Comparison of ENCODE assay signal across 8 cellular contexts in genomic region chr14:94769413-94770250, GRCh38. TPM values are rescaled to one million over a fixed set of nuclear protein-coding genes. Genes with fewer than 3 reads are reported as not detected.
DNase-seq lines count a peak whose midpoint lies in the region; ATAC-seq, FAIRE-seq and TF ChIP-seq lines count a peak whose summit lies in the region.

TSS of gene GSC (minus strand) at chr14:94770113. CDS start at chr14:94770015, 98 bp downstream.

- intact Hi-C loops in CD14-positive monocyte (cut with micrococcal nuclease): no loop called here

- DNase-seq in CD14-positive monocyte (ENCODE audit: low spot score) (no peak), MG63 (peak; percentile 57), astrocyte (ENCODE audit: low read depth) (peak; percentile 15), iris pigment epithelial cell (ENCODE audit: low read depth) (peak; percentile 48), NCI-H1436 treated with DMSO at 0.1 percent for 48 hours (lab: John Stamatoyannopoulos, UW) (no peak), C1 segment of cervical spinal cord (lab: John Stamatoyannopoulos, UW) (no peak)
- no peak for DNase-seq in stimulated activated naive B cell treated with anti-CD40 and anti-IgM and Interleukin-4, amounts not matched to agents 10 μg/mL and 1 μg/mL and 100 μg/mL, for 72 hours
- DNase-seq in stimulated activated naive CD4-positive, alpha-beta T cell (lab: John Stamatoyannopoulos, UW): no peak

- H3K4me1 ChIP-seq in astrocyte (ENCODE audit: insufficient read depth, low read length): peaks cover 5% of the 10 kb centered on the region

- H2AFZ ChIP-seq in astrocyte (ENCODE audit: low read depth, low read length): peak within 1 kb of the TSS; percentile 69

- H3K79me2 ChIP-seq in astrocyte (ENCODE audit: insufficient read depth, low read length): no peaks in the 10 kb centered on the region

- H3K9me3 Mint-ChIP-seq in CD14-positive monocyte (peaks cover 2 to 42% (median 29%) of the 10 kb centered on the region in 7 donors), astrocyte (ENCODE audit: unreplicated experiment) (peaks cover 19% of the 10 kb centered on the region)
- peaks cover 0 to 2% of the 10 kb centered on the region in 2 donors for H3K9me3 Mint-ChIP-seq in stimulated activated naive B cell treated with anti-CD40 and anti-IgM and Interleukin-4, amounts not matched to agents 10 μg/mL and 1 μg/mL and 100 μg/mL, for 72 hours

- peaks cover 3% of the 10 kb centered on the region for H4K20me1 ChIP-seq in astrocyte (ENCODE audit: insufficient read depth, low read length)

- H3K4me1 Mint-ChIP-seq in CD14-positive monocyte (peaks cover 24% of the 10 kb centered on the region), astrocyte (ENCODE audit: low read depth, unreplicated experiment) (no peaks in the 10 kb centered on the region)
- peaks cover 20 to 45% of the 10 kb centered on the region in 2 donors for H3K4me1 Mint-ChIP-seq in stimulated activated naive B cell treated with anti-CD40 and anti-IgM and Interleukin-4, amounts not matched to agents 10 μg/mL and 1 μg/mL and 100 μg/mL, for 72 hours

- H3K4me3 ChIP-seq in MG63 (peak within 1 kb of the TSS; percentile 48), astrocyte (ENCODE audit: insufficient read depth, low read depth, low read length) (peak within 1 kb of the TSS; percentile 37)

- no peaks in the 10 kb centered on the region for H3K9me3 ChIP-seq in MG63
- peaks cover 5% of the 10 kb centered on the region for H3K9me3 ChIP-seq in astrocyte (ENCODE audit: insufficient read depth, low read depth, low read length)

- H3K4me3 Mint-ChIP-seq in CD14-positive monocyte (peak within 1 kb of the TSS; percentile 89 to 97), astrocyte (ENCODE audit: unreplicated experiment) (peak within 1 kb of the TSS; percentile 73)
- H3K4me3 Mint-ChIP-seq in stimulated activated naive B cell treated with anti-CD40 and anti-IgM and Interleukin-4, amounts not matched to agents 10 μg/mL and 1 μg/mL and 100 μg/mL, for 72 hours: peak within 1 kb of the TSS; percentile 64 to 86

- no peak for TF ChIP-seq CTCF in CD14-positive monocyte (IDR thresholded peaks at IDR 0.05)
- TF ChIP-seq CTCF in astrocyte (IDR thresholded peaks at IDR 0.05; ENCODE audit: insufficient read depth, low read depth, low read length): no peak

- no peak for FAIRE-seq in astrocyte (lab: Jason Lieb, UNC)

- H3K27me3 Mint-ChIP-seq in CD14-positive monocyte (ENCODE audit: low read depth in 3 of 3): peaks cover 92 to 99% (median 95%) of the 10 kb centered on the region in 3 donors
- peaks cover 82% of the 10 kb centered on the region for H3K27me3 Mint-ChIP-seq in astrocyte (ENCODE audit: low read depth, unreplicated experiment)
- H3K27me3 Mint-ChIP-seq in stimulated activated naive B cell treated with anti-CD40 and anti-IgM and Interleukin-4, amounts not matched to agents 10 μg/mL and 1 μg/mL and 100 μg/mL, for 72 hours: peaks cover 78 to 86% of the 10 kb centered on the region in 2 donors

- H3K36me3 ChIP-seq in MG63: no peaks in the 10 kb centered on the region
- H3K36me3 ChIP-seq in astrocyte (ENCODE audit: insufficient read depth, low read length): no peaks in the 10 kb centered on the region

- no peak within 1 kb of the TSS for H3K9ac ChIP-seq in astrocyte (ENCODE audit: low read length)

- H3K36me3 Mint-ChIP-seq in CD14-positive monocyte: peaks cover 3 to 20% of the 10 kb centered on the region in 2 donors
- peaks cover 2% of the 10 kb centered on the region for H3K36me3 Mint-ChIP-seq in astrocyte (ENCODE audit: low read depth, unreplicated experiment)
- peaks cover 3% of the 10 kb centered on the region in 2 donors for H3K36me3 Mint-ChIP-seq in stimulated activated naive B cell treated with anti-CD40 and anti-IgM and Interleukin-4, amounts not matched to agents 10 μg/mL and 1 μg/mL and 100 μg/mL, for 72 hours

- ATAC-seq in stimulated activated naive B cell treated with anti-CD40 and anti-IgM and Interleukin-4, amounts not matched to agents 10 μg/mL and 1 μg/mL and 100 μg/mL, for 72 hours (replicated peaks): peak in 1 of 2 donors; percentile 38

- H3K27me3 ChIP-seq in MG63 (no peaks in the 10 kb centered on the region), astrocyte (ENCODE audit: insufficient read depth, low read length) (peaks cover 88% of the 10 kb centered on the region)

- H3K4me2 ChIP-seq in astrocyte (ENCODE audit: low read length): peak within 1 kb of the TSS; percentile 73

- H3K27ac ChIP-seq in astrocyte (ENCODE audit: low read depth, low read length): no peak within 1 kb of the TSS

- H3K27ac Mint-ChIP-seq in CD14-positive monocyte: no peak within 1 kb of the TSS
- peak within 1 kb of the TSS; percentile 53 for H3K27ac Mint-ChIP-seq in astrocyte (ENCODE audit: unreplicated experiment)
- peak within 1 kb of the TSS; percentile 66 for H3K27ac Mint-ChIP-seq in stimulated activated naive B cell treated with anti-CD40 and anti-IgM and Interleukin-4, amounts not matched to agents 10 μg/mL and 1 μg/mL and 100 μg/mL, for 72 hours

RNA-seq across cellular contexts. Expression of gene GSC, which starts in this region (rescaled TPM):
- not detected for polyA plus RNA-seq in CD14-positive monocyte
- 0.26 TPM in 1 of 2 replicates, not detected in the other for total RNA-seq in MG63 (2014; rRNA removed; shearing (Covaris generic); ENCODE audit: low replicate concordance)
- not detected in 2 replicates for total RNA-seq in astrocyte

Comparison
In these comparisons a context has a peak if more than half of its experiments do, and no peak if none do; other contexts are left out.
1. Peak in DNase-seq and H3K4me3 ChIP-seq in MG63; RNA of the gene not detected or under 1 TPM.
2. Peak in DNase-seq, H3K4me3 ChIP-seq and H3K4me2 ChIP-seq in astrocyte; RNA of the gene not detected or under 1 TPM.
3. H3K27ac Mint-ChIP-seq: peak in astrocyte (single experiment) and stimulated activated naive B cell treated with anti-CD40 and anti-IgM and Interleukin-4, amounts not matched to agents 10 μg/mL and 1 μg/mL and 100 μg/mL, for 72 hours (single experiment); none in CD14-positive monocyte (0 of 7).
4. Peak in every context shown above with its lines, with median percentiles within 50 percentile points of each other: H3K4me3 Mint-ChIP-seq.